In genomic region chr10:131902211-131902610, GRCh38 we compare ENCODE assay signal across 8 cellular contexts. TPM values are rescaled to one million over a fixed set of nuclear protein-coding genes. Genes with fewer than 3 reads are reported as not detected.
DNase-seq lines count a peak whose midpoint lies in the region; ATAC-seq and TF ChIP-seq lines count a peak whose summit lies in the region.

No MANE protein-coding gene starts in this region.

- no peak overlapping the region for H2AFZ ChIP-seq in SK-N-SH (ENCODE audit: low read depth)

- no peak for DNase-seq in SK-N-SH
- no peak for DNase-seq in activated T-helper 1 cell treated with anti-CD3 and anti-CD28 coated beads, Interleukin-12 subunit alpha, Interleukin-12 subunit beta, Interleukin-2, Interleukin-4 antibody, amounts not matched to agents 30 ng/mL and 10 ng/mL and 1 ng/mL, durations not matched to agents 14 hours and 24 hours and 36 hours (ENCODE audit: low spot score)
- DNase-seq in stomach = no peak
- no peak for DNase-seq in GF-D8 (lab: John Stamatoyannopoulos, UW)
- no peak for DNase-seq in pons (ENCODE audit: low spot score)
- DNase-seq in NCI-H1417 (lab: John Stamatoyannopoulos, UW) = no peak

- H3K4me1 ChIP-seq in SK-N-SH (ENCODE audit: control insufficient read depth in 1 of 2, insufficient read depth in 2 of 2, low read depth in 1 of 2, low read length in 1 of 2) (peaks cover 18 to 20% of the 10 kb centered on the region in 2 experiments; a peak in 3 of 4 replicates), iPS-20b (ENCODE audit: insufficient read depth, low read length) (peaks cover 10% of the 10 kb centered on the region; the same call in 1 of the 2 replicates), stomach (peaks cover 35 to 66% (median 59%) of the 10 kb centered on the region in 4 donors)

- H3K36me3 ChIP-seq in SK-N-SH (replicated peaks in 1 of 2; ENCODE audit: control insufficient read depth in 1 of 2, insufficient read depth in 2 of 2, low read length in 1 of 2) (peaks cover 0 to 9% of the 10 kb centered on the region in 2 experiments), iPS-20b (ENCODE audit: insufficient read depth, low read depth, low read length) (peaks cover 25% of the 10 kb centered on the region), stomach (peaks cover 0 to 15% (median 4%) of the 10 kb centered on the region in 4 donors)

- peaks cover 18% of the 10 kb centered on the region for H3K27me3 Mint-ChIP-seq in activated T-helper 1 cell treated with anti-CD3 and anti-CD28 coated beads, Interleukin-12 subunit alpha, Interleukin-12 subunit beta, Interleukin-2, Interleukin-4 antibody, amounts not matched to agents 30 ng/mL and 10 ng/mL and 1 ng/mL, durations not matched to agents 14 hours and 24 hours and 36 hours (ENCODE audit: insufficient read depth)

- POLR2A ChIA-PET in SK-N-SH (lab: Yijun Ruan, JAX) = interaction anchor here (1.5 kb wide), 1 partner anchor 60 kb away, joined by 3 read pairs; no protein-coding TSS in a partner anchor

- peak overlapping the region; percentile 83 for H3K27ac Mint-ChIP-seq in activated T-helper 1 cell treated with anti-CD3 and anti-CD28 coated beads, Interleukin-12 subunit alpha, Interleukin-12 subunit beta, Interleukin-2, Interleukin-4 antibody, amounts not matched to agents 30 ng/mL and 10 ng/mL and 1 ng/mL, durations not matched to agents 14 hours and 24 hours and 36 hours

- no peaks in the 10 kb centered on the region for H3K9me2 ChIP-seq in SK-N-SH

- peak overlapping the region; percentile 83 to 93 for H3K4me3 ChIP-seq in SK-N-SH (ENCODE audit: low read depth in 2 of 2, low read length in 1 of 2)
- H3K4me3 ChIP-seq in iPS-20b (ENCODE audit: low read length) = peak overlapping the region; percentile 78
- peak overlapping the region; percentile 87 to 99 (median 91) for H3K4me3 ChIP-seq in stomach

- peaks cover 52% of the 10 kb centered on the region for H4K20me1 ChIP-seq in SK-N-SH (ENCODE audit: insufficient read depth)

- no peaks in the 10 kb centered on the region for H3F3A ChIP-seq in SK-N-SH (replicated peaks; ENCODE audit: insufficient read depth)

- H3K9ac ChIP-seq in SK-N-SH (peak overlapping the region; percentile 73), iPS-20b (ENCODE audit: low read depth, low read length) (peak overlapping the region; percentile 66; the same call in 1 of the 2 replicates)

- intact Hi-C loops in activated T-helper 1 cell treated with anti-CD3 and anti-CD28 coated beads, Interleukin-12 subunit alpha, Interleukin-12 subunit beta, Interleukin-2, Interleukin-4 antibody, amounts not matched to agents 30 ng/mL and 10 ng/mL and 1 ng/mL, durations not matched to agents 14 hours and 24 hours and 36 hours (cut with micrococcal nuclease) = loop anchor here (5.0 to 10.0 kb wide), 4 partner anchors 255 to 1493 kb away; partner anchors contain the start of genes ADAM8, LRRC27 and MTG1
- intact Hi-C loops in stomach (cut with DNase I; ENCODE audit: low total_unique reads) = no loop called here

- H3K27me3 ChIP-seq in SK-N-SH (ENCODE audit: insufficient read depth) (peaks cover 14% of the 10 kb centered on the region; the same call in 1 of the 2 replicates), iPS-20b (ENCODE audit: insufficient read depth, low read length) (peaks cover 16% of the 10 kb centered on the region), stomach (peaks cover 0 to 25% (median 12%) of the 10 kb centered on the region in 3 donors)

- peaks cover 58% of the 10 kb centered on the region for H3K4me1 Mint-ChIP-seq in activated T-helper 1 cell treated with anti-CD3 and anti-CD28 coated beads, Interleukin-12 subunit alpha, Interleukin-12 subunit beta, Interleukin-2, Interleukin-4 antibody, amounts not matched to agents 30 ng/mL and 10 ng/mL and 1 ng/mL, durations not matched to agents 14 hours and 24 hours and 36 hours (ENCODE audit: low read depth)

- TF ChIP-seq CTCF in SK-N-SH (IDR thresholded peaks at IDR 0.05) = no peak
- TF ChIP-seq CTCF in stomach (IDR thresholded peaks at IDR 0.05) = no peak

- H3K4me2 ChIP-seq in SK-N-SH = peak overlapping the region; percentile 90

- CTCF ChIA-PET in SK-N-SH (lab: Yijun Ruan, JAX) = interaction anchor here (1.1 to 1.3 kb wide), 2 partner anchors 17 to 121 kb away, joined by 3 read pairs; no protein-coding TSS in a partner anchor

- ATAC-seq in SK-N-SH treated with all-trans-retinoic acid at 6 μM for 48 hours = no peak

- 60% methylated on average over 5 of the region's 5 CpGs for WGBS in SK-N-SH (ENCODE audit: low lambda C conversion rate)
- 42 to 53% (median 48%) methylated on average over 5 of the region's 5 CpGs for WGBS in stomach, 5 donors

- no peaks in the 10 kb centered on the region for H3K9me3 Mint-ChIP-seq in activated T-helper 1 cell treated with anti-CD3 and anti-CD28 coated beads, Interleukin-12 subunit alpha, Interleukin-12 subunit beta, Interleukin-2, Interleukin-4 antibody, amounts not matched to agents 30 ng/mL and 10 ng/mL and 1 ng/mL, durations not matched to agents 14 hours and 24 hours and 36 hours

- H3K4me3 Mint-ChIP-seq in activated T-helper 1 cell treated with anti-CD3 and anti-CD28 coated beads, Interleukin-12 subunit alpha, Interleukin-12 subunit beta, Interleukin-2, Interleukin-4 antibody, amounts not matched to agents 30 ng/mL and 10 ng/mL and 1 ng/mL, durations not matched to agents 14 hours and 24 hours and 36 hours = peak overlapping the region; percentile 91

- H3K79me2 ChIP-seq in SK-N-SH (ENCODE audit: insufficient read depth) = peaks cover 58% of the 10 kb centered on the region

- H3K36me3 Mint-ChIP-seq in activated T-helper 1 cell treated with anti-CD3 and anti-CD28 coated beads, Interleukin-12 subunit alpha, Interleukin-12 subunit beta, Interleukin-2, Interleukin-4 antibody, amounts not matched to agents 30 ng/mL and 10 ng/mL and 1 ng/mL, durations not matched to agents 14 hours and 24 hours and 36 hours (ENCODE audit: low read depth) = peaks cover 19% of the 10 kb centered on the region

- no peak for TF ChIP-seq RAD21 in SK-N-SH (IDR thresholded peaks at IDR 0.05; ENCODE audit: low read length)

- H3K9me3 ChIP-seq in SK-N-SH (no peaks in the 10 kb centered on the region), iPS-20b (ENCODE audit: insufficient read depth, low read depth, low read length) (no peaks in the 10 kb centered on the region), stomach (no peaks in the 10 kb centered on the region)

- no peak for TF ChIP-seq POLR2A in stomach (IDR thresholded peaks at IDR 0.05)

- TF ChIP-seq EP300 in SK-N-SH (IDR thresholded peaks at IDR 0.05; ENCODE audit: borderline replicate concordance in 1 of 2, low read depth in 1 of 2, low read length in 1 of 2) = no peak
- no peak for TF ChIP-seq EP300 in stomach (IDR thresholded peaks at IDR 0.05)

- H3K27ac ChIP-seq in SK-N-SH (ENCODE audit: low read depth in 2 of 2, low read length in 1 of 2) (peak overlapping the region in 1 of 2 experiments; percentile 54; a peak in 2 of 4 replicates), iPS-20b (ENCODE audit: low read length) (no peak overlapping the region), stomach (peak overlapping the region in 4 of 5 donors; percentile 93 to 99 (median 96))

TF ChIP-seq in SK-N-SH, 30 proteins besides CTCF, POLR2A, EP300 and RAD21 (continues in another document):
- no peak for TF ChIP-seq POLR2AphosphoS5 (IDR thresholded peaks at IDR 0.05; ENCODE audit: low read depth, low read length)
- TF ChIP-seq SIN3A (IDR thresholded peaks at IDR 0.05; ENCODE audit: borderline replicate concordance, low read depth, low read length) = no peak
- TF ChIP-seq SMC3 (IDR thresholded peaks at IDR 0.05; ENCODE audit: low read depth, low read length) = no peak
- TF ChIP-seq TEAD4 (IDR thresholded peaks at IDR 0.05; ENCODE audit: borderline replicate concordance, insufficient read depth) = no peak
- no peak for TF ChIP-seq YY1 (IDR thresholded peaks at IDR 0.05; ENCODE audit: low read depth)

TF ChIP-seq in SK-N-SH treated with all-trans-retinoic acid at 6 μM for 48 hours, 23 proteins besides CTCF, POLR2A, EP300 and RAD21 (continues in another document):
- no peak for TF ChIP-seq TOX (CRISPR knock-in tag; IDR thresholded peaks at IDR 0.05; ENCODE audit: borderline replicate concordance)
- TF ChIP-seq ZC3H10 (CRISPR knock-in tag; IDR thresholded peaks at IDR 0.05) = no peak
- no peak for TF ChIP-seq GLIS3 (CRISPR knock-in tag; IDR thresholded peaks at IDR 0.05)
- no peak for TF ChIP-seq ZFP3 (CRISPR knock-in tag; IDR thresholded peaks at IDR 0.05)
- TF ChIP-seq BACH2 (CRISPR knock-in tag; IDR thresholded peaks at IDR 0.05; ENCODE audit: borderline replicate concordance) = no peak
- no peak for TF ChIP-seq PPARA (CRISPR knock-in tag; IDR thresholded peaks at IDR 0.05; ENCODE audit: borderline replicate concordance)
- no peak for TF ChIP-seq TSHZ2 (CRISPR knock-in tag; IDR thresholded peaks at IDR 0.05)
- no peak for TF ChIP-seq ESRRG (CRISPR knock-in tag; IDR thresholded peaks at IDR 0.05)
- no peak for TF ChIP-seq SNAI2 (CRISPR knock-in tag; IDR thresholded peaks at IDR 0.05)

RNA-seq across cellular contexts. Expression of gene PPP2R2D, which starts 1.4 kb away (rescaled TPM):
- 24.3 and 25.1 TPM in 2 replicates for polyA plus RNA-seq in SK-N-SH (2012; rRNA removed)
- 20.7 and 25.7 TPM in 2 replicates for polyA plus RNA-seq in SK-N-SH (2012; cell fraction: cytosol; rRNA removed)
- polyA plus RNA-seq in SK-N-SH (2012; cell fraction: nucleus; rRNA removed) = 39.2 and 43.0 TPM in 2 replicates
- 37.6 and 38.4 TPM in 2 replicates for total RNA-seq in activated T-helper 1 cell treated with anti-CD3 and anti-CD28 coated beads, Interleukin-12 subunit alpha, Interleukin-12 subunit beta, Interleukin-2, Interleukin-4 antibody, amounts not matched to agents 30 ng/mL and 10 ng/mL and 1 ng/mL, durations not matched to agents 14 hours and 24 hours and 36 hours
- total RNA-seq in stomach = 10 to 100 TPM; 35.8 to 96.7 (median 43.7) TPM
- 10 to 100 TPM; 15.6 to 18.9 (median 17.7) TPM for polyA plus RNA-seq in stomach
